ENCODE assay signal across 1 cellular context in genomic region chr10:52314007-52314821, GRCh38.
TF ChIP-seq lines count a peak whose summit lies in the region.

TSS of gene DKK1 (plus strand) at chr10:52314281. CDS start at chr10:52314435, 154 bp downstream.

TF ChIP-seq in HEK293, 187 proteins besides CTCF, POLR2A, EP300 and RAD21 (continued from another document and continues in another):
- TF ChIP-seq ZNF747 (tag by site-specific recombination; IDR thresholded peaks at IDR 0.05) (no peak), ZNF221 (tag by site-specific recombination; IDR thresholded peaks at IDR 0.05; ENCODE audit: borderline replicate concordance) (no peak), ZNF404 (tag by site-specific recombination; IDR thresholded peaks at IDR 0.05) (no peak), ZNF654 (tag by site-specific recombination; IDR thresholded peaks at IDR 0.05; ENCODE audit: low read depth) (peak; percentile 36; the same call in 1 of the 2 replicates), KLF1 (tag by site-specific recombination; IDR thresholded peaks at IDR 0.05) (peak; percentile 83), ZNF19 (tag by site-specific recombination; IDR thresholded peaks at IDR 0.05; ENCODE audit: low read depth) (no peak), ZNF624 (tag by site-specific recombination; IDR thresholded peaks at IDR 0.05) (no peak), OSR2 (tag by site-specific recombination; IDR thresholded peaks at IDR 0.05) (peak; percentile 49), ZNF580 (tag by site-specific recombination; IDR thresholded peaks at IDR 0.05) (peak; percentile 42; the same call in 1 of the 2 replicates), ZNF529 (tag by site-specific recombination; IDR thresholded peaks at IDR 0.05; ENCODE audit: insufficient replicate concordance) (no peak), ZNF140 (tag by site-specific recombination; IDR thresholded peaks at IDR 0.05) (no peak), ZNF513 (tag by site-specific recombination; IDR thresholded peaks at IDR 0.05) (no peak), ZNF768 (tag by site-specific recombination; IDR thresholded peaks at IDR 0.05) (no peak), ZNF37A (tag by site-specific recombination; IDR thresholded peaks at IDR 0.05) (no peak), IKZF3 (tag by site-specific recombination; IDR thresholded peaks at IDR 0.05) (peak; percentile 84), TRIM28 (IDR thresholded peaks at IDR 0.05; ENCODE audit: borderline replicate concordance, low read length) (no peak), ZNF830 (tag by site-specific recombination; IDR thresholded peaks at IDR 0.05; ENCODE audit: low read depth) (no peak), ZSCAN30 (tag by site-specific recombination; IDR thresholded peaks at IDR 0.05) (peak; percentile 72; the same call in 1 of the 2 replicates), ZNF211 (tag by site-specific recombination; IDR thresholded peaks at IDR 0.05; ENCODE audit: low read depth) (no peak), BCL11A (tag by site-specific recombination; IDR thresholded peaks at IDR 0.05; ENCODE audit: low read depth) (no peak; the same call in 1 of the 2 replicates), ZNF677 (tag by site-specific recombination; IDR thresholded peaks at IDR 0.05) (no peak), ZNF791 (tag by site-specific recombination; IDR thresholded peaks at IDR 0.05) (no peak), SP2 (tag by site-specific recombination; IDR thresholded peaks at IDR 0.05) (no peak; the same call in 1 of the 2 replicates), KLF7 (tag by site-specific recombination; IDR thresholded peaks at IDR 0.05; ENCODE audit: borderline replicate concordance) (0 out of 2 replicates have a peak, but pooled peaks have one; percentile 13), ZBTB26 (tag by site-specific recombination; optimal IDR thresholded peaks at IDR 0.05) (peak; percentile 57), ZNF560 (tag by site-specific recombination; IDR thresholded peaks at IDR 0.05; ENCODE audit: borderline replicate concordance) (no peak), TSHZ1 (tag by site-specific recombination; IDR thresholded peaks at IDR 0.05; ENCODE audit: borderline replicate concordance) (0 out of 2 replicates have a peak, but pooled peaks have one; percentile 11), ZSCAN16 (tag by site-specific recombination; IDR thresholded peaks at IDR 0.05) (no peak), ZNF658 (tag by site-specific recombination; IDR thresholded peaks at IDR 0.05) (no peak), ZNF585B (tag by site-specific recombination; IDR thresholded peaks at IDR 0.05) (no peak), ZNF843 (tag by site-specific recombination; IDR thresholded peaks at IDR 0.05) (peak; percentile 50; the same call in 1 of the 2 replicates), ZNF324 (tag by site-specific recombination; IDR thresholded peaks at IDR 0.05) (no peak), ZIC2 (tag by site-specific recombination; IDR thresholded peaks at IDR 0.05) (no peak; the same call in 1 of the 2 replicates), ZNF776 (tag by site-specific recombination; IDR thresholded peaks at IDR 0.05; ENCODE audit: borderline replicate concordance) (no peak), KLF9 (tag by site-specific recombination; IDR thresholded peaks at IDR 0.05; ENCODE audit: low read depth) (peak; percentile 81; the same call in 1 of the 2 replicates), ZNF266 (tag by site-specific recombination; IDR thresholded peaks at IDR 0.05; ENCODE audit: low read depth) (no peak), SALL2 (tag by site-specific recombination; IDR thresholded peaks at IDR 0.05; ENCODE audit: borderline replicate concordance) (no peak), ZNF112 (tag by site-specific recombination; IDR thresholded peaks at IDR 0.05) (no peak), GLIS2 (tag by site-specific recombination; IDR thresholded peaks at IDR 0.05) (peak; percentile 92), ZFHX2 (tag by site-specific recombination; conservative IDR thresholded peaks at IDR 0.05) (no peak), PBX3 (CRISPR knock-in tag; IDR thresholded peaks at IDR 0.05) (no peak), ZNF626 (tag by site-specific recombination; IDR thresholded peaks at IDR 0.05) (no peak), BCL11B (tag by site-specific recombination; IDR thresholded peaks at IDR 0.05; ENCODE audit: low read depth) (0 out of 2 replicates have a peak, but pooled peaks have one; percentile 15), ZNF623 (tag by site-specific recombination; IDR thresholded peaks at IDR 0.05) (no peak), ZNF138 (tag by site-specific recombination; IDR thresholded peaks at IDR 0.05; ENCODE audit: borderline replicate concordance) (no peak), MZF1 (tag by site-specific recombination; IDR thresholded peaks at IDR 0.05; ENCODE audit: borderline replicate concordance) (no peak), ZNF18 (tag by site-specific recombination; IDR thresholded peaks at IDR 0.05) (0 out of 2 replicates have a peak, but pooled peaks have one; percentile 14), SP7 (tag by site-specific recombination; IDR thresholded peaks at IDR 0.05) (peak; percentile 66), ZNF16 (tag by site-specific recombination; IDR thresholded peaks at IDR 0.05; ENCODE audit: low read depth) (no peak), ZNF184 (tag by site-specific recombination; IDR thresholded peaks at IDR 0.05) (peak; percentile 28; the same call in 1 of the 2 replicates), ZSCAN4 (tag by site-specific recombination; IDR thresholded peaks at IDR 0.05) (no peak; the same call in 1 of the 2 replicates), ZNF174 (tag by site-specific recombination; IDR thresholded peaks at IDR 0.05) (no peak), RBAK (tag by site-specific recombination; IDR thresholded peaks at IDR 0.05) (no peak), HOXD13 (CRISPR knock-in tag; IDR thresholded peaks at IDR 0.05; ENCODE audit: borderline replicate concordance) (no peak), ZNF423 (tag by site-specific recombination; IDR thresholded peaks at IDR 0.05) (peak; percentile 75; the same call in 1 of the 2 replicates), REST (tag by site-specific recombination; IDR thresholded peaks at IDR 0.05) (no peak), ZNF341 (tag by site-specific recombination; IDR thresholded peaks at IDR 0.05; ENCODE audit: low read depth) (peak; percentile 21; the same call in 1 of the 2 replicates), GLI4 (tag by site-specific recombination; IDR thresholded peaks at IDR 0.05) (no peak), ZNF549 (tag by site-specific recombination; IDR thresholded peaks at IDR 0.05) (no peak)
